Comparison of ENCODE assay signal across 8 cellular contexts in genomic region chr7:2518737-2519118, GRCh38. TPM values are rescaled to one million over a fixed set of nuclear protein-coding genes. Genes with fewer than 3 reads are reported as not detected.
DNase-seq lines count a peak whose midpoint lies in the region; ATAC-seq and TF ChIP-seq lines count a peak whose summit lies in the region.

No MANE protein-coding gene starts in this region.

- peaks cover 43% of the 10 kb centered on the region for H3K4me1 Mint-ChIP-seq in activated B cell treated with CpG ODN at 0.5 μM for 24 hours

- DNase-seq in HCT116 (ENCODE audit: low read depth, low spot score) (no peak), activated B cell treated with CpG ODN at 0.5 μM for 24 hours (no peak), iPS DF 6.9 (ENCODE audit: low read depth, low spot score) (no peak), ACHN (no peak), NCI-H1092 (lab: John Stamatoyannopoulos, UW) (no peak)

- H3K9me3 Mint-ChIP-seq in activated B cell treated with CpG ODN at 0.5 μM for 24 hours: no peaks in the 10 kb centered on the region

- H3K27ac ChIP-seq in HCT116 (ENCODE audit: low read depth, low read length): no peak overlapping the region
- no peak overlapping the region for H3K27ac ChIP-seq in iPS DF 6.9 (ENCODE audit: low read length)
- H3K27ac ChIP-seq in skin epidermis: peak overlapping the region in 19 of 21 experiments; percentile 1 to 86 (median 56)

- no peaks in the 10 kb centered on the region for H3K27me3 Mint-ChIP-seq in activated B cell treated with CpG ODN at 0.5 μM for 24 hours

- ATAC-seq in HCT116: no peak
- no peak for ATAC-seq in activated B cell treated with CpG ODN at 0.5 μM for 24 hours (ENCODE audit: low read depth)
- ATAC-seq in HG03039 (IDR thresholded peaks at IDR 0.05; ENCODE audit: unreplicated experiment): no peak
- ATAC-seq in esophagus mucosa: no peak

- H3K4me1 ChIP-seq in HCT116 (ENCODE audit: control insufficient read depth in 1 of 2, insufficient read depth in 2 of 2, low read length in 2 of 2): peaks cover 36 to 63% of the 10 kb centered on the region in 2 experiments
- peaks cover 30% of the 10 kb centered on the region for H3K4me1 ChIP-seq in iPS DF 6.9 (ENCODE audit: control insufficient read depth, insufficient read depth, low read length)

- peak overlapping the region; percentile 80 for H3K4me3 Mint-ChIP-seq in activated B cell treated with CpG ODN at 0.5 μM for 24 hours

- peak overlapping the region; percentile 76 for H3K4me2 ChIP-seq in HCT116 (ENCODE audit: low read length)

- H3K9me3 ChIP-seq in HCT116 (ENCODE audit: control insufficient read depth in 1 of 2, insufficient read depth in 1 of 2, low read depth in 1 of 2, low read length in 2 of 2) (no peaks in the 10 kb centered on the region), iPS DF 6.9 (ENCODE audit: control insufficient read depth, insufficient read depth, low read length) (no peaks in the 10 kb centered on the region)

- H3K36me3 ChIP-seq in HCT116 (ENCODE audit: control insufficient read depth in 1 of 2, insufficient read depth in 2 of 2, low read length in 2 of 2): no peaks in the 10 kb centered on the region
- no peaks in the 10 kb centered on the region for H3K36me3 ChIP-seq in iPS DF 6.9 (ENCODE audit: control insufficient read depth, insufficient read depth, low read length)

- intact Hi-C loops in HCT116 (cut with micrococcal nuclease): no loop called here
- intact Hi-C loops in activated B cell treated with CpG ODN at 0.5 μM for 24 hours (cut with micrococcal nuclease): loop anchor here (1.0 to 2.0 kb wide), 4 partner anchors 7 to 164 kb away; partner anchors contain the start of genes EIF3B and TTYH3

- peak overlapping the region; percentile 72 for H3K27ac Mint-ChIP-seq in activated B cell treated with CpG ODN at 0.5 μM for 24 hours

- peak overlapping the region; percentile 56; the same call in 1 of the 2 replicates for H3K9ac ChIP-seq in HCT116 (ENCODE audit: low read length)

- no peak for TF ChIP-seq POLR2A in HCT116 (IDR thresholded peaks at IDR 0.05; ENCODE audit: borderline replicate concordance, extremely low read depth, insufficient read depth, insufficient read length)

- H3K36me3 Mint-ChIP-seq in activated B cell treated with CpG ODN at 0.5 μM for 24 hours (ENCODE audit: low read depth): peaks cover 23% of the 10 kb centered on the region

- POLR2A ChIA-PET in HCT116 (lab: Charles Lee) (no interaction called here), activated B cell treated with CpG ODN at 0.5 μM for 24 hours (lab: Charles Lee) (interaction anchor here (0.5 to 6.9 kb wide), 7 partner anchors 8 to 48 kb away, joined by 3 to 240 read pairs (median 4); partner anchors contain the start of gene BRAT1)

- no CpG with 5 or more reads among the region's 41 CpGs for WGBS in iPS DF 6.9 (ENCODE audit: insufficient coverage, insufficient read length)

- no TSS peak for BruUV-seq in HCT116 (replicated peaks; lab: Mats Ljungman, UMichigan)

- peaks cover 13% of the 10 kb centered on the region; the same call in 1 of the 2 replicates for H3K79me2 ChIP-seq in HCT116 (ENCODE audit: insufficient read depth, low read length)

- H4K20me1 ChIP-seq in HCT116 (ENCODE audit: insufficient read depth): no peaks in the 10 kb centered on the region

- H3K27me3 ChIP-seq in HCT116 (ENCODE audit: insufficient read depth, low read length) (no peaks in the 10 kb centered on the region), iPS DF 6.9 (ENCODE audit: control insufficient read depth, insufficient read depth, low read length) (peaks cover 4% of the 10 kb centered on the region; the same call in 1 of the 2 replicates)

- in situ Hi-C loops in ACHN (cut with HindIII; ENCODE audit: low pct_ligation_motif_present, low pct_unique_long_range_greater_than_20kb, low sequenced_read_pairs): no loop called here

- peak overlapping the region in 1 of 2 experiments; percentile 47; a peak in 1 of 4 replicates for H3K4me3 ChIP-seq in HCT116 (replicated peaks in 1 of 2; ENCODE audit: low read depth in 1 of 2, low read length in 2 of 2)
- H3K4me3 ChIP-seq in iPS DF 6.9 (ENCODE audit: low read length): peak overlapping the region; percentile 46; the same call in 1 of the 2 replicates
- H3K4me3 ChIP-seq in skin epidermis: peak overlapping the region; percentile 37 to 83 (median 62)

- no peak for TF ChIP-seq CTCF in HCT116 (IDR thresholded peaks at IDR 0.05 in 2 of 3, conservative IDR thresholded peaks at IDR 0.05 in 1 of 3; ENCODE audit: borderline replicate concordance in 1 of 3, insufficient read depth in 1 of 3, low read depth in 2 of 3, low read length in 2 of 3)
- no peak for TF ChIP-seq CTCF in activated B cell treated with CpG ODN at 0.5 μM for 24 hours (IDR thresholded peaks at IDR 0.05)

- H2AFZ ChIP-seq in HCT116 (ENCODE audit: low read depth, low read length, poor library complexity, severe bottlenecking): no peak overlapping the region

- CTCF ChIA-PET in HCT116 (lab: Charles Lee) (no interaction called here), activated B cell treated with CpG ODN at 0.5 μM for 24 hours (lab: Charles Lee) (no interaction called here)

- TF ChIP-seq RAD21 in HCT116 (IDR thresholded peaks at IDR 0.05; ENCODE audit: low read depth): no peak

- RAD21 ChIA-PET in HCT116 (lab: Charles Lee; ENCODE audit: low non-redundant PET in 1 of 2, low total read pairs in 2 of 2, uncharacterized antibody in 2 of 2, unreplicated experiment in 2 of 2): no interaction called here

- H3K9me2 ChIP-seq in HCT116 (ENCODE audit: insufficient read depth): no peaks in the 10 kb centered on the region

TF ChIP-seq in HCT116, 20 proteins besides CTCF, POLR2A, EP300 and RAD21 (continues in another document):
- TF ChIP-seq POLR2AphosphoS5 (IDR thresholded peaks at IDR 0.05; ENCODE audit: low read depth, low read length) (no peak), JUND (IDR thresholded peaks at IDR 0.05) (no peak), REST (IDR thresholded peaks at IDR 0.05; ENCODE audit: low read depth) (no peak), ELF1 (IDR thresholded peaks at IDR 0.05; ENCODE audit: borderline replicate concordance, low read depth) (no peak), EGR1 (IDR thresholded peaks at IDR 0.05; ENCODE audit: low read depth) (no peak), ZFX (IDR thresholded peaks at IDR 0.05) (no peak), YY1 (IDR thresholded peaks at IDR 0.05; ENCODE audit: extremely low read depth, insufficient replicate concordance, low read depth, low read length) (no peak)
- TF ChIP-seq, protein P1, sequence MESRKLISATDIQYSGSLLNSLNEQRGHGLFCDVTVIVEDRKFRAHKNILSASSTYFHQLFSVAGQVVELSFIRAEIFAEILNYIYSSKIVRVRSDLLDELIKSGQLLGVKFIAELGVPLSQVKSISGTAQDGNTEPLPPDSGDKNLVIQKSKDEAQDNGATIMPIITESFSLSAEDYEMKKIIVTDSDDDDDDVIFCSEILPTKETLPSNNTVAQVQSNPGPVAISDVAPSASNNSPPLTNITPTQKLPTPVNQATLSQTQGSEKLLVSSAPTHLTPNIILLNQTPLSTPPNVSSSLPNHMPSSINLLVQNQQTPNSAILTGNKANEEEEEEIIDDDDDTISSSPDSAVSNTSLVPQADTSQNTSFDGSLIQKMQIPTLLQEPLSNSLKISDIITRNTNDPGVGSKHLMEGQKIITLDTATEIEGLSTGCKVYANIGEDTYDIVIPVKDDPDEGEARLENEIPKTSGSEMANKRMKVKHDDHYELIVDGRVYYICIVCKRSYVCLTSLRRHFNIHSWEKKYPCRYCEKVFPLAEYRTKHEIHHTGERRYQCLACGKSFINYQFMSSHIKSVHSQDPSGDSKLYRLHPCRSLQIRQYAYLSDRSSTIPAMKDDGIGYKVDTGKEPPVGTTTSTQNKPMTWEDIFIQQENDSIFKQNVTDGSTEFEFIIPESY (IDR thresholded peaks at IDR 0.05; ENCODE audit: extremely low read depth, insufficient replicate concordance, low read length): no peak
- TF ChIP-seq, protein P2, sequence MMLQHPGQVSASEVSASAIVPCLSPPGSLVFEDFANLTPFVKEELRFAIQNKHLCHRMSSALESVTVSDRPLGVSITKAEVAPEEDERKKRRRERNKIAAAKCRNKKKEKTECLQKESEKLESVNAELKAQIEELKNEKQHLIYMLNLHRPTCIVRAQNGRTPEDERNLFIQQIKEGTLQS (IDR thresholded peaks at IDR 0.05): no peak

RNA-seq across cellular contexts. Expression of gene LFNG, which starts 0.8 kb away (rescaled TPM):
- total RNA-seq in HCT116 (2021; ENCODE audit: unreplicated experiment) (14.3 TPM), activated B cell treated with CpG ODN at 0.5 μM for 24 hours (87.4 and 95.8 TPM in 2 replicates), esophagus mucosa (5.7 TPM)
- 3.9 and 4.3 TPM in 2 replicates for polyA plus RNA-seq in HCT116 (2012)

RNA-seq across cellular contexts. Expression of gene BRAT1, which starts 36.6 kb away (rescaled TPM):
- total RNA-seq in HCT116 (2021; ENCODE audit: unreplicated experiment) (47.6 TPM), activated B cell treated with CpG ODN at 0.5 μM for 24 hours (29.6 and 31.7 TPM in 2 replicates), esophagus mucosa (11.9 TPM)
- polyA plus RNA-seq in HCT116 (2012): 32.1 and 35.3 TPM in 2 replicates

RNA-seq across cellular contexts. Expression of gene IQCE, which starts 40.1 kb away (rescaled TPM):
- total RNA-seq in HCT116 (2021; ENCODE audit: unreplicated experiment) (21.4 TPM), activated B cell treated with CpG ODN at 0.5 μM for 24 hours (7.5 and 7.7 TPM in 2 replicates), esophagus mucosa (7.5 TPM)
- 10.4 and 12.2 TPM in 2 replicates for polyA plus RNA-seq in HCT116 (2012)

RNA-seq across cellular contexts. Expression of gene GRIFIN, which starts 42.5 kb away (rescaled TPM):
- total RNA-seq in HCT116 (2021; ENCODE audit: unreplicated experiment): not detected
- polyA plus RNA-seq in HCT116 (2012): not detected in 2 replicates
- not detected in 2 replicates for total RNA-seq in activated B cell treated with CpG ODN at 0.5 μM for 24 hours
- not detected for total RNA-seq in esophagus mucosa

Comparison
In these comparisons a context has a peak if more than half of its experiments do, and no peak if none do; other contexts are left out.
1. H3K27ac ChIP-seq: peak in skin epidermis (19 of 21); none in HCT116 (single experiment) and iPS DF 6.9 (single experiment).